24 cellular contexts compared by ENCODE assay signal in genomic region chrX:50635162-50635561, GRCh38.
"Had no signal": no experiment of that assay in that cellular context is flagged by ENCODE, and none has a peak within 500 bp of the region (broad histone marks: within the 10 kb centered on the region; RNA-seq: fewer than 3 reads in every experiment).

No MANE protein-coding gene starts in this region.

- H3K36me3 ChIP-seq: ovary, right lobe of liver, sigmoid colon, suprapubic skin, transverse colon, upper lobe of right lung, uterus had no signal

- H3K9me3 ChIP-seq: neutrophil, ovary, psoas muscle, right lobe of liver, sigmoid colon, suprapubic skin, testis, tibial artery, transverse colon, upper lobe of right lung, uterus had no signal

- FAIRE-seq: small intestine had no signal

- ATAC-seq: naive thymus-derived CD4-positive, alpha-beta T cell; natural killer cell; psoas muscle; right cardiac atrium; stimulated activated effector memory CD8-positive, alpha-beta T cell treated with anti-CD3 and anti-CD28 coated beads, Interleukin-12 subunit alpha, Interleukin-12 subunit beta, amount 100 ng/mL, for 72 hours; stimulated activated naive B cell treated with anti-CD40 and anti-IgM and Interleukin-4, amounts not matched to agents 10 μg/mL and 1 μg/mL and 100 μg/mL, for 72 hours; stimulated activated naive CD8-positive, alpha-beta T cell treated with anti-CD3 and anti-CD28 coated beads, Interleukin-15, amount 100 ng/mL, for 72 hours; stimulated activated naive CD8-positive, alpha-beta T cell treated with anti-CD3 and anti-CD28 coated beads, Interleukin-15, Interleukin-2, amounts not matched to agents 100 U/mL and 50 U/mL, for 24 hours; upper lobe of right lung had no signal

- DNase-seq: naive thymus-derived CD4-positive, alpha-beta T cell; natural killer cell; ovary; right cardiac atrium; right lobe of liver; sigmoid colon; small intestine; stimulated activated CD4-positive, alpha-beta T cell treated with anti-CD3 and anti-CD28 coated beads, Interleukin-15, amount 100 ng/mL, for 24 hours; stimulated activated CD4-positive, alpha-beta T cell treated with anti-CD3 and anti-CD28 coated beads, Interleukin-2, amount 100 ng/mL, for 24 hours; stimulated activated CD4-positive, alpha-beta T cell treated with anti-CD3 and anti-CD28 coated beads, Interleukin-2, amount 100 ng/mL, for 48 hours; stimulated activated CD4-positive, alpha-beta T cell treated with anti-CD3 and anti-CD28 coated beads, Interleukin-4, amount 100 ng/mL, for 24 hours; stimulated activated naive B cell treated with anti-CD40 and anti-IgM and Interleukin-4, amounts not matched to agents 10 μg/mL and 1 μg/mL and 100 μg/mL, for 72 hours; stimulated activated naive CD8-positive, alpha-beta T cell treated with anti-CD3 and anti-CD28 coated beads, Interleukin-15, amount 100 ng/mL, for 72 hours; stimulated activated naive CD8-positive, alpha-beta T cell treated with anti-CD3 and anti-CD28 coated beads, Interleukin-15, Interleukin-2, amounts not matched to agents 100 U/mL and 50 U/mL, for 24 hours; tibial artery; transverse colon; upper lobe of right lung; uterus had no signal

- H3K27ac ChIP-seq: neutrophil, ovary, parathyroid adenoma, psoas muscle, right lobe of liver, sigmoid colon, suprapubic skin, testis, tibial artery, transverse colon, upper lobe of right lung, uterus had no signal

- H3K79me2 ChIP-seq: parathyroid adenoma had no signal

- H3K9ac ChIP-seq: parathyroid adenoma had no signal

- H3K27me3 ChIP-seq: neutrophil, ovary, right lobe of liver, sigmoid colon, suprapubic skin, testis, tibial artery, transverse colon, upper lobe of right lung, uterus had no signal

- H3K4me1 ChIP-seq: psoas muscle, right lobe of liver, sigmoid colon, suprapubic skin, testis, tibial artery, transverse colon, upper lobe of right lung, uterus had no signal

- H3K4me3 ChIP-seq: ovary, psoas muscle, right lobe of liver, sigmoid colon, suprapubic skin, testis, tibial artery, transverse colon, upper lobe of right lung, uterus had no signal

- H2AFZ ChIP-seq: parathyroid adenoma had no signal
